In the genomic region with DNA sequence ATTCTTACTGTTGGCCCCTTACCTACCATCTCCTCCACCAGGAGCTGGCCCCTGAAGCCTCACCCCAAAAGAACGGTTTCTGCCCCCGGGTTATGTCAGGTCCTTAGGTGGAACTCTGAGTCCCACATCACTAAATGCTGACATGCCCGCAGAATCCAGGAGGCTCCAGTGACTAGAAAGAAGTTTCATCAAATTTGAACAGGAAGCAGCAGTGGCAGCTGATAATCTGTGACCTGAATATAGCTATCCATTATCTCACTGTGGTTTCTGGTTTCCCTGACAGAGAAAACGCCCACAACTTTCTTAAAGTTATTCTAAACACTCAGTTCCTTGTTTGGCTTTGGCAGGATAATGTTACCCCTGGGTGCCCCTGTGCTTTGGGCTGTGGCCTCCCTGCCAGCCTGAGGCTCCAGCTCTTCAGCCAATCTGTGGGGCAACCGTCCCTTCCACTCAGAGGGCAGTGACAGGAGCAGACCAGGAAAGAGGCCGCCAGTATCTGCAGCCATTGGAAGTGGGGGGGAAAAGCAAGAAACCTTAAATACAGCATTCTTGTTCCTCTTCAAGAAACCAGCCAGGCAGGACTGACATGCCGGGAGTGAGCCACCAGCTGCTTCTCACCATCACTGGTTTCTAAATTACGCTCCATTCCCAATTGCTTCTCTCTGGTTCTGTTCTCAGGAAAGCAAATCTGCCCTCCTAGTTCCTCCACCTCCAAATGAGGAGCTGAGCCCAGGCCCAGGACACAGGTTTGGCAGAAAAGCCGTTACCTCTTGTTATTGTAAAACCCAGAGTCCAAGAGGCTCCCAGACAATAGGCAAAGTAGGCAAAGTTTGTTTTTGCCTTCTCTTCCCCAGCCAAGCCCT, we compare ENCODE assay signal across 8 cellular contexts. TPM values are rescaled to one million over a fixed set of nuclear protein-coding genes. Genes with fewer than 3 reads are reported as not detected.
A peak's percentile ranks its signal among the peaks of the same experiment; 100 is the strongest.
DNase-seq lines count a peak whose midpoint lies in the region; ATAC-seq and TF ChIP-seq lines count a peak whose summit lies in the region.

No MANE protein-coding gene starts in this region.

- H3K27me3 ChIP-seq in thyroid gland: no peaks in the 10 kb centered on the region

- intact Hi-C loops in left colon (cut with DNase I, micrococcal nuclease) (no loop called here), thyroid gland (cut with DNase I) (no loop called here)

- peak; percentile 87 for DNase-seq in NOMO-1 treated with dmso at 0.1 percent for 144 hours (lab: John Stamatoyannopoulos, UW; ENCODE audit: unreplicated experiment)
- DNase-seq in activated naive CD8-positive, alpha-beta T cell treated with anti-CD3 and anti-CD28 coated beads for 36 hours: peak; percentile 29
- DNase-seq in left colon: peak in 1 of 2 donors; percentile 21
- peak; percentile 72 to 76 for DNase-seq in thyroid gland
- DNase-seq in NCI-H510A (lab: John Stamatoyannopoulos, UW): no peak
- DNase-seq in NCI-H2081 treated with DMSO at 0.1 percent for 48 hours (lab: John Stamatoyannopoulos, UW): no peak

- no peaks in the 10 kb centered on the region for H3K27me3 Mint-ChIP-seq in activated naive CD8-positive, alpha-beta T cell treated with anti-CD3 and anti-CD28 coated beads for 36 hours

- no peaks in the 10 kb centered on the region for H3K36me3 Mint-ChIP-seq in activated naive CD8-positive, alpha-beta T cell treated with anti-CD3 and anti-CD28 coated beads for 36 hours

- peaks cover 12 to 15% of the 10 kb centered on the region in 2 donors for H3K4me1 ChIP-seq in thyroid gland

- H3K9me3 Mint-ChIP-seq in activated naive CD8-positive, alpha-beta T cell treated with anti-CD3 and anti-CD28 coated beads for 36 hours: no peaks in the 10 kb centered on the region

- no peak overlapping the region for H3K4me3 ChIP-seq in thyroid gland (replicated peaks in 1 of 3)

- no peak for TF ChIP-seq CTCF in thyroid gland (IDR thresholded peaks at IDR 0.05)

- H3K36me3 ChIP-seq in thyroid gland: no peaks in the 10 kb centered on the region

- no peak overlapping the region for H3K4me3 Mint-ChIP-seq in activated naive CD8-positive, alpha-beta T cell treated with anti-CD3 and anti-CD28 coated beads for 36 hours

- peaks cover 36% of the 10 kb centered on the region for H3K4me1 Mint-ChIP-seq in activated naive CD8-positive, alpha-beta T cell treated with anti-CD3 and anti-CD28 coated beads for 36 hours

- H3K27ac ChIP-seq in thyroid gland: peak overlapping the region; percentile 62 to 78 (median 76)

- ATAC-seq in GM18502 (IDR thresholded peaks at IDR 0.05; ENCODE audit: poor library complexity, unreplicated experiment) (peak; percentile 61), HG02571 (IDR thresholded peaks at IDR 0.05; ENCODE audit: unreplicated experiment) (peak; percentile 34), left colon (peak; percentile 77)

- peak overlapping the region; percentile 75 for H3K27ac Mint-ChIP-seq in activated naive CD8-positive, alpha-beta T cell treated with anti-CD3 and anti-CD28 coated beads for 36 hours

- 34 to 36% methylated on average over 9 of the region's 9 CpGs for WGBS in thyroid gland, 2 donors

- H3K9me3 ChIP-seq in thyroid gland: no peaks in the 10 kb centered on the region

- peak in 1 of 2 donors; percentile 40 for TF ChIP-seq POLR2A in thyroid gland (IDR thresholded peaks at IDR 0.05)

RNA-seq across cellular contexts. Expression of a gene that starts 41.2 kb away (rescaled TPM):
- 10 to 100 TPM in 1 of 2 experiments, 1 to 10 TPM in 1; 9.6 to 10.0 TPM for total RNA-seq in activated naive CD8-positive, alpha-beta T cell treated with anti-CD3 and anti-CD28 coated beads for 36 hours
- 100 to 1,000 TPM; 122 to 123 TPM for total RNA-seq in left colon
- total RNA-seq in thyroid gland: 100 to 1,000 TPM in 3 of 4 donors, 10 to 100 TPM in 1; 71.9 to 151 (median 112) TPM

RNA-seq across cellular contexts. Expression of a gene that starts 45.8 kb away (rescaled TPM):
- under 1 TPM in 1 of 2 experiments, not detected in 1; 0.12 TPM for total RNA-seq in activated naive CD8-positive, alpha-beta T cell treated with anti-CD3 and anti-CD28 coated beads for 36 hours
- 1 to 10 TPM; 3.5 to 7.1 TPM for total RNA-seq in left colon
- total RNA-seq in thyroid gland: 10 to 100 TPM in 1 of 4 donors, 1 to 10 TPM in 3; 3.8 to 13.3 (median 7.3) TPM

Comparison
In these comparisons a context has a peak if more than half of its experiments do, and no peak if none do; other contexts are left out.
1. DNase-seq: peak in NOMO-1 treated with dmso at 0.1 percent for 144 hours (single experiment), activated naive CD8-positive, alpha-beta T cell treated with anti-CD3 and anti-CD28 coated beads for 36 hours (single experiment) and thyroid gland (2 of 2); none in NCI-H510A (single experiment) and NCI-H2081 treated with DMSO at 0.1 percent for 48 hours (single experiment).
2. RNA of a gene that starts 41.2 kb away (total RNA-seq): 122 to 123 TPM in left colon and 71.9 to 151 TPM in thyroid gland; 9.6 to 10.0 TPM in activated naive CD8-positive, alpha-beta T cell treated with anti-CD3 and anti-CD28 coated beads for 36 hours; every median in the first group is over 4 times any median in the second.
3. Peak in every context shown above with its lines, with median percentiles within 50 percentile points of each other: ATAC-seq.